21 cellular contexts compared by ENCODE assay signal in the genomic region with DNA sequence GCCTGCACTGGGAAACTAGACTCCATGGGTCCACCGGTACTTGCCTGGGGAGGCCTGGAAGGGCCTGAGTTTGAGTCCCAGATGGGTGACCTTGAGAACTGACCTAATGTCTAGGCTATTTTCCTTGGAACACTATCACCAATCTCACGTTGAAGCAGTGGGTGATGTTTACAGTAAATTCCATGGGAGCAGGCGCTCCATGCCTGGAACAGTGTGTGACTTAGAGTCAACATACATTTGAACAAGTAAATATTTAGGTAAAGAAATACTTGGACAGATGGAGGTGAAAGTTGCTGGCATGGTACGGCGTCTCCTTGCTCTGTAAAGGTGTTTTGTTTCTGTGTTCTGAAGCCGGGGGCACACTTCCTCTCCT. TPM values are rescaled to one million over a fixed set of nuclear protein-coding genes. Genes with fewer than 3 reads are reported as not detected.
DNase-seq lines count a peak whose midpoint lies in the region; ATAC-seq and TF ChIP-seq lines count a peak whose summit lies in the region.
"Had no signal": no experiment of that assay in that cellular context is flagged by ENCODE, and none has a peak within 500 bp of the region (broad histone marks: within the 10 kb centered on the region; RNA-seq: fewer than 3 reads in every experiment).

No MANE protein-coding gene starts in this region.

- no peak for TF ChIP-seq CTCF in CD4-positive, alpha-beta T cell (IDR thresholded peaks at IDR 0.05)
- TF ChIP-seq CTCF in fibroblast of villous mesenchyme (IDR thresholded peaks at IDR 0.05; ENCODE audit: insufficient read depth, low read depth, low read length) (no peak), prostate gland (IDR thresholded peaks at IDR 0.05) (no peak), GM23338 (conservative IDR thresholded peaks at IDR 0.05; ENCODE audit: low read depth in 2 of 2) (no peak)

- no peak for TF ChIP-seq POLR2A in prostate gland (IDR thresholded peaks at IDR 0.05)

- WGBS in prostate gland, result 52% methylated on average over 6 of the region's 6 CpGs

- POLR2A ChIA-PET in CD4-positive, alpha-beta T cell (lab: Charles Lee), result interaction anchor here (1.6 kb wide), 1 partner anchor 48 kb away, joined by 3 read pairs; the partner anchor contains the start of gene TBC1D14

- H3K27ac Mint-ChIP-seq in CD4-positive, alpha-beta T cell, result peak overlapping the region; percentile 66
- no peak overlapping the region for H3K27ac Mint-ChIP-seq in activated naive CD4-positive, alpha-beta T cell treated with anti-CD3 and anti-CD28 coated beads for 36 hours
- H3K27ac Mint-ChIP-seq in GM23338, result no peak overlapping the region; the same call in 1 of the 2 replicates
- H3K27ac Mint-ChIP-seq: IgD-negative memory B cell had no signal

- H3K27me3 ChIP-seq in CD4-positive, alpha-beta T cell (ENCODE audit: control insufficient read depth, insufficient read depth, low read length), result no peaks in the 10 kb centered on the region
- no peaks in the 10 kb centered on the region for H3K27me3 ChIP-seq in prostate gland (replicated peaks; ENCODE audit: insufficient read depth)
- no peaks in the 10 kb centered on the region for H3K27me3 ChIP-seq in GM23338 (ENCODE audit: insufficient read depth)
- H3K27me3 ChIP-seq: right atrium auricular region had no signal

- H3K79me2 ChIP-seq in GM23338 (replicated peaks; ENCODE audit: insufficient read depth), result peaks cover 61% of the 10 kb centered on the region

- H3K27ac ChIP-seq in CD4-positive, alpha-beta T cell (ENCODE audit: low read depth, low read length), result no peak overlapping the region
- peak overlapping the region; percentile 77 to 84 for H3K27ac ChIP-seq in prostate gland
- no peak overlapping the region for H3K27ac ChIP-seq in GM23338 (ENCODE audit: low read depth)
- H3K27ac ChIP-seq in substantia nigra (ENCODE audit: low read depth, low read length, poor library complexity, severe bottlenecking), result no peak overlapping the region
- H3K27ac ChIP-seq: right atrium auricular region, thoracic aorta had no signal

- no peak overlapping the region for H2AFZ ChIP-seq in GM23338

- H3K4me2 ChIP-seq in GM23338, result no peak overlapping the region
- H3K4me2 ChIP-seq: SK-N-SH had no signal

- H3K27me3 Mint-ChIP-seq in CD4-positive, alpha-beta T cell, result no peaks in the 10 kb centered on the region
- no peaks in the 10 kb centered on the region for H3K27me3 Mint-ChIP-seq in activated naive CD4-positive, alpha-beta T cell treated with anti-CD3 and anti-CD28 coated beads for 36 hours (ENCODE audit: low read depth)
- peaks cover 22% of the 10 kb centered on the region for H3K27me3 Mint-ChIP-seq in GM23338 (ENCODE audit: insufficient read depth, low read depth, poor library complexity)

- peaks cover 6% of the 10 kb centered on the region for H3K36me3 Mint-ChIP-seq in CD4-positive, alpha-beta T cell (ENCODE audit: low read depth)
- H3K36me3 Mint-ChIP-seq in activated naive CD4-positive, alpha-beta T cell treated with anti-CD3 and anti-CD28 coated beads for 36 hours (ENCODE audit: low read depth), result no peaks in the 10 kb centered on the region
- no peaks in the 10 kb centered on the region for H3K36me3 Mint-ChIP-seq in GM23338 (ENCODE audit: low read depth)
- H3K36me3 Mint-ChIP-seq: IgD-negative memory B cell had no signal

- H3K9me3 ChIP-seq in CD4-positive, alpha-beta T cell (ENCODE audit: control insufficient read depth, low read length), result no peaks in the 10 kb centered on the region
- H3K9me3 ChIP-seq in prostate gland, result no peaks in the 10 kb centered on the region
- H3K9me3 ChIP-seq: right atrium auricular region, SK-N-SH, thoracic aorta had no signal

- H3K4me3 ChIP-seq in fibroblast of villous mesenchyme (ENCODE audit: low read depth, low read length) (no peak overlapping the region), prostate gland (no peak overlapping the region), GM23338 (no peak overlapping the region)
- H3K4me3 ChIP-seq: GM12878, right atrium auricular region, thoracic aorta had no signal

- H3K4me3 Mint-ChIP-seq in CD4-positive, alpha-beta T cell, result no peak overlapping the region
- H3K4me3 Mint-ChIP-seq in activated naive CD4-positive, alpha-beta T cell treated with anti-CD3 and anti-CD28 coated beads for 36 hours, result no peak overlapping the region
- no peak overlapping the region for H3K4me3 Mint-ChIP-seq in GM23338
- H3K4me3 Mint-ChIP-seq: IgD-negative memory B cell had no signal

- no peaks in the 10 kb centered on the region for H3F3A ChIP-seq in GM23338 (replicated peaks; ENCODE audit: low read depth)

- H4K20me1 ChIP-seq in GM23338 (replicated peaks; ENCODE audit: insufficient read depth), result no peaks in the 10 kb centered on the region; the same call in 1 of the 2 replicates

- H3K36me3 ChIP-seq in prostate gland (no peaks in the 10 kb centered on the region), GM23338 (ENCODE audit: insufficient read depth) (no peaks in the 10 kb centered on the region)
- H3K36me3 ChIP-seq: right atrium auricular region, thoracic aorta had no signal

- intact Hi-C loops in CD4-positive, alpha-beta T cell (cut with DNase I, micrococcal nuclease), result no loop called here
- intact Hi-C loops in prostate gland (cut with DNase I), result no loop called here
- intact Hi-C loops in activated naive CD4-positive, alpha-beta T cell treated with anti-CD3 and anti-CD28 coated beads for 36 hours (cut with micrococcal nuclease), result no loop called here

- no peak for DNase-seq in CD4-positive, alpha-beta T cell
- peak; percentile 73 for DNase-seq in NCI-H2171 treated with DMSO at 0.1 percent for 48 hours (lab: John Stamatoyannopoulos, UW)
- DNase-seq in fibroblast of villous mesenchyme (ENCODE audit: low read depth), result peak; percentile 43
- DNase-seq in prostate gland (ENCODE audit: low spot score), result peak; percentile 82
- no peak for DNase-seq in activated naive CD4-positive, alpha-beta T cell treated with anti-CD3 and anti-CD28 coated beads for 36 hours
- no peak for DNase-seq in GM23338 (ENCODE audit: low spot score)
- DNase-seq in substantia nigra (lab: John Stamatoyannopoulos, UW), result no peak
- DNase-seq: activated CD4-positive, CD25-positive, alpha-beta regulatory T cell treated with anti-CD3 and anti-CD28 coated beads, Interleukin-2, amount 50 U/mL, for 72 hours; central memory CD4-positive, alpha-beta T cell; effector CD8-positive, alpha-beta T cell; MM.1S; NCI-H187; NCI-H446 treated with DMSO at 0.1 percent for 48 hours; occipital lobe; SK-N-SH; stimulated activated CD4-positive, alpha-beta T cell treated with anti-CD3 and anti-CD28 coated beads, Interleukin-15, amount 100 ng/mL, for 24 hours; T-helper 9 cell had no signal

- no peak for ATAC-seq in CD4-positive, alpha-beta T cell (ENCODE audit: poor library complexity)
- no peak for ATAC-seq in GM23338
- ATAC-seq: GM12878 had no signal

- peaks cover 39% of the 10 kb centered on the region for H3K4me1 Mint-ChIP-seq in CD4-positive, alpha-beta T cell (ENCODE audit: low read depth)
- H3K4me1 Mint-ChIP-seq in activated naive CD4-positive, alpha-beta T cell treated with anti-CD3 and anti-CD28 coated beads for 36 hours (ENCODE audit: low read depth), result peaks cover 38% of the 10 kb centered on the region
- H3K4me1 Mint-ChIP-seq in GM23338, result peaks cover 55% of the 10 kb centered on the region

- no peaks in the 10 kb centered on the region for H3K9me2 ChIP-seq in GM23338 (ENCODE audit: insufficient read depth)
- H3K9me2 ChIP-seq: SK-N-SH had no signal

- CTCF ChIA-PET in CD4-positive, alpha-beta T cell (lab: Charles Lee), result no interaction called here
- CTCF ChIA-PET in activated naive CD4-positive, alpha-beta T cell treated with anti-CD3 and anti-CD28 coated beads for 36 hours (lab: Charles Lee), result no interaction called here

- H3K9me3 Mint-ChIP-seq in CD4-positive, alpha-beta T cell, result no peaks in the 10 kb centered on the region
- no peaks in the 10 kb centered on the region for H3K9me3 Mint-ChIP-seq in activated naive CD4-positive, alpha-beta T cell treated with anti-CD3 and anti-CD28 coated beads for 36 hours
- no peaks in the 10 kb centered on the region for H3K9me3 Mint-ChIP-seq in GM23338
- H3K9me3 Mint-ChIP-seq: IgD-negative memory B cell had no signal

- peaks cover 12% of the 10 kb centered on the region for H3K4me1 ChIP-seq in prostate gland (replicated peaks)
- peaks cover 18% of the 10 kb centered on the region; the same call in 1 of the 2 replicates for H3K4me1 ChIP-seq in GM23338 (ENCODE audit: insufficient read depth)

TF ChIP-seq in GM23338, 12 proteins besides CTCF, POLR2A, EP300 and RAD21:
- no peak for TF ChIP-seq ZNF114 (CRISPR knock-in tag; IDR thresholded peaks at IDR 0.05)
- TF ChIP-seq POLR2AphosphoS5 (IDR thresholded peaks at IDR 0.05; ENCODE audit: low read depth), result no peak
- TF ChIP-seq STAT1 (IDR thresholded peaks at IDR 0.05; ENCODE audit: unreplicated experiment), result no peak

RNA-seq across cellular contexts. Expression of gene TBC1D14, which starts 47.5 kb away (rescaled TPM):
- 10 to 100 TPM; 31.2 to 34.1 TPM for total RNA-seq in CD4-positive, alpha-beta T cell
- total RNA-seq in fibroblast of villous mesenchyme, result 39.0 and 42.3 TPM in 2 replicates
- total RNA-seq in prostate gland, result 10 to 100 TPM; 56.2 to 90.5 TPM
- total RNA-seq in activated naive CD4-positive, alpha-beta T cell treated with anti-CD3 and anti-CD28 coated beads for 36 hours, result 10 to 100 TPM; 23.6 to 24.6 TPM
- total RNA-seq in GM23338 (2014; rRNA removed; shearing (Covaris generic)), result 59.7 and 66.3 TPM in 2 replicates
- 15.8 and 18.2 TPM in 2 replicates for polyA plus RNA-seq in GM23338 (2016; fragmentation: Nextera tagmentation; extraction: Ambion mirVana)

Comparison
In these comparisons a context has a peak if more than half of its experiments do, and no peak if none do; other contexts are left out.
1. DNase-seq: peak in NCI-H2171 treated with DMSO at 0.1 percent for 48 hours (single experiment), fibroblast of villous mesenchyme (single experiment) and prostate gland (single experiment); none in CD4-positive, alpha-beta T cell (0 of 10), activated naive CD4-positive, alpha-beta T cell treated with anti-CD3 and anti-CD28 coated beads for 36 hours (single experiment), GM23338 (single experiment) and substantia nigra (0 of 49).
2. H3K27ac ChIP-seq: peak in prostate gland (2 of 2); none in CD4-positive, alpha-beta T cell (single experiment), GM23338 (single experiment) and substantia nigra (single experiment).